Comparison of ENCODE assay signal across 8 cellular contexts in the genomic region with DNA sequence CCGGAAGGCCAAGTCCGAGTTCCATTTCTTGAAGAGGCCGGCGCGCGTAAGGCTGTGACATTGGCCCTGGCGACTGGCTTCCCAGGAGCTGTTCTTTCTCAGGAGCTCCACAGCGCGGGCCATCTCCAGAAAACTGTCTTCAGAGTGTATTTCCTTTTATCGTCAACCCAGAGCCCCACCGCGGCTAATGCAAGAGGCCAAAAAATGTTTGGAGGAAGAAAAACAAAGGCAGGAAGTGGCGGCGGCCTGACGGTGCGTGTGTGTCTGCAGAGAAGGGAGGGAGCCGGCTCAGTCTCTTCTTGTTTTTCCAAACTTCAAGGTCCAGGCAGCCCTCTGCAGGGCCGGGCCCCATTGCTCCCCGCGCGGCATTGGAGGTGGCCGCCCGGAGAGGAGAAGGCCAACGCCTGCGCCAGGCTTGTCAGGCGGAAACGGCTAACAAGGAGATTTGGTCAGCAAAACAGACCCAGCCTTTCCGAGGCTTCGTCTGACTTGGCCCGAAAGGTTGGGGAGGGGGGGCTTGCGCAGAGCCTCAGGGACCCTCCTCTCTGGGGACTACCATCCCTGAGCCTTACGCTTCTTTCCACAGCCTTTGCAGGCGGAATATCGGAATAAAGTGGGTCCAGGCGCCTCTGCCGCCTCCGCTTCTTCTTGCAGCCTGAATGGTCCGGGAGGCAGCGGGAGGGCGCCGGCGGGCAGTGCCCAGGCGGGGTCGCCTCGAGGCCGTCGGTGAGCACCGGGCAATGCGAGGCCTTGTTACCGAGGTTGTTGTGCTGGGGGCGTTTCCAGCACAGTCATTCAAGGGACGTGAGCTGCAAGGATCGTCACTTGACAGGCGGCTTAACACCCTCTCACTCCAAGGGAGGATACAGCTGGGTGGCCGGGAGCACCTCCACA. TPM values are rescaled to one million over a fixed set of nuclear protein-coding genes. Genes with fewer than 3 reads are reported as not detected.
A peak's percentile ranks its signal among the peaks of the same experiment; 100 is the strongest.
DNase-seq lines count a peak whose midpoint lies in the region; ATAC-seq and TF ChIP-seq lines count a peak whose summit lies in the region.

No MANE protein-coding gene starts in this region.

- no peak overlapping the region for H3K27ac Mint-ChIP-seq in WTC11

- 0 out of 2 replicates have a peak, but pooled peaks cover 3% of the 10 kb centered on the region for H3K36me3 Mint-ChIP-seq in WTC11

- H3K27me3 Mint-ChIP-seq in WTC11 (ENCODE audit: low read depth), result peaks cover 100% of the 10 kb centered on the region

- peak in 1 of 2 donors; percentile 62 for TF ChIP-seq POLR2A in sigmoid colon (IDR thresholded peaks at IDR 0.05)

- H3K4me1 ChIP-seq in HAP-1 (peaks cover 29% of the 10 kb centered on the region), sigmoid colon (peaks cover under 1 to 82% (median 47%) of the 10 kb centered on the region in 4 donors)

- CTCF ChIA-PET in WTC11 (lab: Charles Lee), result interaction anchor here (1.2 to 5.5 kb wide), 2 partner anchors 9 to 15 kb away, joined by 3 to 34 read pairs; a partner anchor contains a TSS

- ATAC-seq in WTC11 (peak; percentile 5), left ventricle myocardium superior (peak; percentile 23), HG02981 (IDR thresholded peaks at IDR 0.05; ENCODE audit: unreplicated experiment) (no peak), HG02885 (IDR thresholded peaks at IDR 0.05; ENCODE audit: poor library complexity, unreplicated experiment) (no peak)

- H3K9me3 ChIP-seq in HAP-1 (no peaks in the 10 kb centered on the region), sigmoid colon (no peaks in the 10 kb centered on the region)

- POLR2A ChIA-PET in WTC11 (lab: Charles Lee), result interaction anchor here (1.1 kb wide), 1 partner anchor 11 kb away, joined by 3 read pairs; a partner anchor contains a TSS

- TF ChIP-seq CTCF in WTC11 (IDR thresholded peaks at IDR 0.05), result no peak
- no peak for TF ChIP-seq CTCF in sigmoid colon (IDR thresholded peaks at IDR 0.05)
- TF ChIP-seq CTCF in GM10266 (IDR thresholded peaks at IDR 0.05; ENCODE audit: control insufficient read depth, insufficient read depth, low read depth, missing control alignments), result no peak

- TF ChIP-seq EP300 in sigmoid colon (IDR thresholded peaks at IDR 0.05), result no peak

- H3K4me3 Mint-ChIP-seq in WTC11, result peak overlapping the region; percentile 66

- peaks cover 50% of the 10 kb centered on the region for H3K4me1 Mint-ChIP-seq in WTC11

- H3K4me3 ChIP-seq in HAP-1, result peak overlapping the region; percentile 60
- peak overlapping the region; percentile 71 to 76 (median 72) for H3K4me3 ChIP-seq in sigmoid colon

- 3 to 10% methylated on average over 55 of the region's 55 CpGs for WGBS in sigmoid colon, 2 donors

- in situ Hi-C loops in HAP-1 (cut with MboI; ENCODE audit: low sequenced_read_pairs), result no loop called here

- H3K27me3 ChIP-seq in HAP-1 (ENCODE audit: low read depth), result no peaks in the 10 kb centered on the region
- H3K27me3 ChIP-seq in sigmoid colon, result peaks cover 0 to 25% (median 0%) of the 10 kb centered on the region in 3 donors

- intact Hi-C loops in left ventricle myocardium superior (cut with micrococcal nuclease), result no loop called here
- intact Hi-C loops in sigmoid colon (cut with DNase I), result no loop called here

- DNase-seq in HAP-1 (ENCODE audit: low spot score in 2 of 2) (peak; percentile 71 to 73), WTC11 (ENCODE audit: low spot score) (peak; percentile 49), left ventricle myocardium superior (no peak), sigmoid colon (peak; percentile 88), NCI-H510A treated with DMSO at 0.1 percent for 48 hours (lab: John Stamatoyannopoulos, UW) (no peak), GM10266 (ENCODE audit: extremely low spot score) (no peak)

- H3K9me3 Mint-ChIP-seq in WTC11, result no peaks in the 10 kb centered on the region

- H3K36me3 ChIP-seq in HAP-1 (replicated peaks) (peaks cover 22% of the 10 kb centered on the region), sigmoid colon (no peaks in the 10 kb centered on the region)

- peak overlapping the region in 3 of 4 donors; percentile 97 to 98 (median 98) for H3K27ac ChIP-seq in sigmoid colon

TF ChIP-seq in WTC11, 78 proteins besides CTCF, POLR2A, EP300 and RAD21:
- no peak for TF ChIP-seq NFE2L1 (CRISPR knock-in tag; IDR thresholded peaks at IDR 0.05)
- TF ChIP-seq, protein P1, sequence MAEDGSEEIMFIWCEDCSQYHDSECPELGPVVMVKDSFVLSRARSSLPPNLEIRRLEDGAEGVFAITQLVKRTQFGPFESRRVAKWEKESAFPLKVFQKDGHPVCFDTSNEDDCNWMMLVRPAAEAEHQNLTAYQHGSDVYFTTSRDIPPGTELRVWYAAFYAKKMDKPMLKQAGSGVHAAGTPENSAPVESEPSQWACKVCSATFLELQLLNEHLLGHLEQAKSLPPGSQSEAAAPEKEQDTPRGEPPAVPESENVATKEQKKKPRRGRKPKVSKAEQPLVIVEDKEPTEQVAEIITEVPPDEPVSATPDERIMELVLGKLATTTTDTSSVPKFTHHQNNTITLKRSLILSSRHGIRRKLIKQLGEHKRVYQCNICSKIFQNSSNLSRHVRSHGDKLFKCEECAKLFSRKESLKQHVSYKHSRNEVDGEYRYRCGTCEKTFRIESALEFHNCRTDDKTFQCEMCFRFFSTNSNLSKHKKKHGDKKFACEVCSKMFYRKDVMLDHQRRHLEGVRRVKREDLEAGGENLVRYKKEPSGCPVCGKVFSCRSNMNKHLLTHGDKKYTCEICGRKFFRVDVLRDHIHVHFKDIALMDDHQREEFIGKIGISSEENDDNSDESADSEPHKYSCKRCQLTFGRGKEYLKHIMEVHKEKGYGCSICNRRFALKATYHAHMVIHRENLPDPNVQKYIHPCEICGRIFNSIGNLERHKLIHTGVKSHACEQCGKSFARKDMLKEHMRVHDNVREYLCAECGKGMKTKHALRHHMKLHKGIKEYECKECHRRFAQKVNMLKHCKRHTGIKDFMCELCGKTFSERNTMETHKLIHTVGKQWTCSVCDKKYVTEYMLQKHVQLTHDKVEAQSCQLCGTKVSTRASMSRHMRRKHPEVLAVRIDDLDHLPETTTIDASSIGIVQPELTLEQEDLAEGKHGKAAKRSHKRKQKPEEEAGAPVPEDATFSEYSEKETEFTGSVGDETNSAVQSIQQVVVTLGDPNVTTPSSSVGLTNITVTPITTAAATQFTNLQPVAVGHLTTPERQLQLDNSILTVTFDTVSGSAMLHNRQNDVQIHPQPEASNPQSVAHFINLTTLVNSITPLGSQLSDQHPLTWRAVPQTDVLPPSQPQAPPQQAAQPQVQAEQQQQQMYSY (CRISPR knock-in tag; IDR thresholded peaks at IDR 0.05), result peak; percentile 59

RNA-seq across cellular contexts. Expression of a gene that starts 3.9 kb away (rescaled TPM):
- total RNA-seq in WTC11 (2021) (not detected in 3 replicates), left ventricle myocardium superior (not detected), sigmoid colon (10 to 100 TPM; 18.7 to 25.0 (median 22.1) TPM)
- 1 to 10 TPM; 3.0 to 6.0 (median 4.8) TPM for polyA plus RNA-seq in sigmoid colon

RNA-seq across cellular contexts. Expression of a gene that starts 11.0 kb away (rescaled TPM):
- total RNA-seq in WTC11 (2021), result not detected in 3 replicates
- total RNA-seq in left ventricle myocardium superior, result not detected
- 10 to 100 TPM in 3 of 4 donors, 1 to 10 TPM in 1; 9.4 to 35.3 (median 21.8) TPM for total RNA-seq in sigmoid colon
- polyA plus RNA-seq in sigmoid colon, result 10 to 100 TPM; 10.7 to 21.6 (median 17.1) TPM

RNA-seq across cellular contexts. Expression of a gene that starts 14.8 kb away (rescaled TPM):
- total RNA-seq in WTC11 (2021), result 0.07 TPM in 1 of 3 replicates, not detected in the others
- not detected for total RNA-seq in left ventricle myocardium superior
- total RNA-seq in sigmoid colon, result 10 to 100 TPM; 55.1 to 64.0 (median 59.5) TPM
- polyA plus RNA-seq in sigmoid colon, result 10 to 100 TPM; 22.2 to 25.0 (median 22.8) TPM

RNA-seq across cellular contexts. Expression of a gene that starts 23.6 kb away (rescaled TPM):
- total RNA-seq in WTC11 (2021) (not detected in 3 replicates), left ventricle myocardium superior (not detected), sigmoid colon (10 to 100 TPM; 13.0 to 35.7 (median 18.2) TPM)
- polyA plus RNA-seq in sigmoid colon, result 10 to 100 TPM; 21.4 to 22.4 (median 21.6) TPM

RNA-seq across cellular contexts. Expression of a gene that starts 32.4 kb away (rescaled TPM):
- not detected in 3 replicates for total RNA-seq in WTC11 (2021)
- total RNA-seq in left ventricle myocardium superior, result not detected
- total RNA-seq in sigmoid colon, result 1 to 10 TPM; 4.7 to 9.1 (median 7.3) TPM
- polyA plus RNA-seq in sigmoid colon, result 10 to 100 TPM; 18.0 to 23.9 (median 18.0) TPM

Comparison
In these comparisons a context has a peak if more than half of its experiments do, and no peak if none do; other contexts are left out.
1. DNase-seq: peak in HAP-1 (2 of 2), WTC11 (single experiment) and sigmoid colon (single experiment); none in left ventricle myocardium superior (single experiment), NCI-H510A treated with DMSO at 0.1 percent for 48 hours (single experiment) and GM10266 (single experiment).
2. ATAC-seq: peak in WTC11 (single experiment) and left ventricle myocardium superior (single experiment); none in HG02981 (single experiment) and HG02885 (single experiment).
3. RNA of a gene that starts 3.9 kb away (total RNA-seq): 18.7 to 25.0 TPM in sigmoid colon; not detected in WTC11 and not detected in left ventricle myocardium superior (single experiment); every median in the first group is over 10 times any median in the second.
4. RNA of a gene that starts 11.0 kb away (total RNA-seq): 9.4 to 35.3 TPM in sigmoid colon; not detected in WTC11 and not detected in left ventricle myocardium superior (single experiment); every median in the first group is over 10 times any median in the second.
5. RNA of a gene that starts 14.8 kb away (total RNA-seq): 55.1 to 64.0 TPM in sigmoid colon; 0.07 TPM in WTC11 and not detected in left ventricle myocardium superior (single experiment); every median in the first group is over 10 times any median in the second.